9 cellular contexts compared by ENCODE assay signal in genomic region chrX:153984351-153985178, GRCh38. TPM values are rescaled to one million over a fixed set of nuclear protein-coding genes. Genes with fewer than 3 reads are reported as not detected.
DNase-seq lines count a peak whose midpoint lies in the region; ATAC-seq and TF ChIP-seq lines count a peak whose summit lies in the region.
"Had no signal": no experiment of that assay in that cellular context is flagged by ENCODE, and none has a peak within 500 bp of the region (broad histone marks: within the 10 kb centered on the region; RNA-seq: fewer than 3 reads in every experiment).

No MANE protein-coding gene starts in this region.

- DNase-seq in right cardiac atrium (no peak), Right ventricle myocardium inferior (ENCODE audit: missing footprints) (no peak), left lung (no peak), upper lobe of right lung (no peak), CD1c-positive myeloid dendritic cell (ENCODE audit: extremely low spot score) (no peak), SK-N-SH (no peak), dedifferentiated amniotic fluid mesenchymal stem cell (ENCODE audit: extremely low spot score) (no peak)
- peak; percentile 82 for DNase-seq in activated CD8-positive, alpha-beta T cell treated with anti-CD3 and anti-CD28 coated beads for 36 hours

- no peaks in the 10 kb centered on the region for H3K9me3 Mint-ChIP-seq in activated CD8-positive, alpha-beta T cell treated with anti-CD3 and anti-CD28 coated beads for 36 hours

- no peak overlapping the region for H3K9ac ChIP-seq in SK-N-SH

- H3K27me3 Mint-ChIP-seq in activated CD8-positive, alpha-beta T cell treated with anti-CD3 and anti-CD28 coated beads for 36 hours = no peaks in the 10 kb centered on the region

- H3K4me3 Mint-ChIP-seq in activated CD8-positive, alpha-beta T cell treated with anti-CD3 and anti-CD28 coated beads for 36 hours = peak overlapping the region; percentile 82

- H3K79me2 ChIP-seq in SK-N-SH (ENCODE audit: insufficient read depth) = no peaks in the 10 kb centered on the region

- no peak for TF ChIP-seq EP300 in SK-N-SH (IDR thresholded peaks at IDR 0.05; ENCODE audit: borderline replicate concordance in 1 of 2, low read depth in 1 of 2, low read length in 1 of 2)

- TF ChIP-seq CTCF in activated CD8-positive, alpha-beta T cell treated with anti-CD3 and anti-CD28 coated beads for 36 hours (IDR thresholded peaks at IDR 0.05) = no peak
- TF ChIP-seq CTCF in left lung (IDR thresholded peaks at IDR 0.05) = no peak
- no peak for TF ChIP-seq CTCF in upper lobe of right lung (IDR thresholded peaks at IDR 0.05)
- TF ChIP-seq CTCF in SK-N-SH (IDR thresholded peaks at IDR 0.05) = no peak

- no peaks in the 10 kb centered on the region for H3K27me3 ChIP-seq in right cardiac atrium (ENCODE audit: control insufficient read depth, insufficient read depth)
- H3K27me3 ChIP-seq in left lung = peaks cover 0 to 20% of the 10 kb centered on the region in 2 donors
- H3K27me3 ChIP-seq in upper lobe of right lung = no peaks in the 10 kb centered on the region
- H3K27me3 ChIP-seq in SK-N-SH (ENCODE audit: insufficient read depth) = 0 out of 2 replicates have a peak, but pooled peaks cover 5% of the 10 kb centered on the region
- H3K27me3 ChIP-seq: cardiac muscle cell had no signal

- ATAC-seq in right cardiac atrium = no peak
- no peak for ATAC-seq in Right ventricle myocardium inferior
- peak; percentile 70 for ATAC-seq in activated CD8-positive, alpha-beta T cell treated with anti-CD3 and anti-CD28 coated beads for 36 hours
- ATAC-seq in left lung = no peak
- ATAC-seq in upper lobe of right lung = no peak

- no peak overlapping the region for H3K4me2 ChIP-seq in SK-N-SH

- H3K4me1 Mint-ChIP-seq in activated CD8-positive, alpha-beta T cell treated with anti-CD3 and anti-CD28 coated beads for 36 hours (ENCODE audit: low read depth) = peaks cover 50% of the 10 kb centered on the region

- H3K9me3 ChIP-seq in right cardiac atrium (ENCODE audit: control insufficient read depth, low read length) (no peaks in the 10 kb centered on the region), left lung (no peaks in the 10 kb centered on the region), upper lobe of right lung (no peaks in the 10 kb centered on the region), SK-N-SH (no peaks in the 10 kb centered on the region)

- POLR2A ChIA-PET in activated CD8-positive, alpha-beta T cell treated with anti-CD3 and anti-CD28 coated beads for 36 hours (lab: Charles Lee) = interaction anchor here (0.6 to 3.6 kb wide), 6 partner anchors 12 to 1082 kb away, joined by 3 to 23 read pairs (median 4); partner anchors contain the start of genes ARHGAP4, HCFC1 and TMEM187
- POLR2A ChIA-PET in SK-N-SH (lab: Yijun Ruan, JAX) = no interaction called here

- WGBS in right cardiac atrium = 75% methylated on average over 20 of the region's 20 CpGs
- 80% methylated on average over 17 of the region's 20 CpGs for WGBS in SK-N-SH (ENCODE audit: low lambda C conversion rate)

- peaks cover 3% of the 10 kb centered on the region; the same call in 1 of the 2 replicates for H4K20me1 ChIP-seq in SK-N-SH (ENCODE audit: insufficient read depth)

- H3K36me3 ChIP-seq in left lung = no peaks in the 10 kb centered on the region
- no peaks in the 10 kb centered on the region for H3K36me3 ChIP-seq in upper lobe of right lung
- no peaks in the 10 kb centered on the region for H3K36me3 ChIP-seq in SK-N-SH (replicated peaks in 1 of 2; ENCODE audit: control insufficient read depth in 1 of 2, insufficient read depth in 2 of 2, low read length in 1 of 2)
- H3K36me3 ChIP-seq: cardiac muscle cell had no signal

- H3K36me3 Mint-ChIP-seq in activated CD8-positive, alpha-beta T cell treated with anti-CD3 and anti-CD28 coated beads for 36 hours (ENCODE audit: low read depth) = peaks cover 11% of the 10 kb centered on the region

- CTCF ChIA-PET in activated CD8-positive, alpha-beta T cell treated with anti-CD3 and anti-CD28 coated beads for 36 hours (lab: Charles Lee) = no interaction called here
- CTCF ChIA-PET in SK-N-SH (lab: Yijun Ruan, JAX) = interaction anchor here (0.6 kb wide), 1 partner anchor 17 kb away, joined by 3 read pairs; no protein-coding TSS in a partner anchor

- peak overlapping the region; percentile 99 for H3K27ac Mint-ChIP-seq in activated CD8-positive, alpha-beta T cell treated with anti-CD3 and anti-CD28 coated beads for 36 hours

- H3K27ac ChIP-seq in right cardiac atrium (ENCODE audit: low read length) (peak overlapping the region; percentile 7), left lung (peak overlapping the region; percentile 69 to 72), upper lobe of right lung (peak overlapping the region; percentile 71), SK-N-SH (ENCODE audit: low read depth in 2 of 2, low read length in 1 of 2) (no peak overlapping the region)
- H3K27ac ChIP-seq: cardiac muscle cell had no signal

- no peak overlapping the region for H3K4me3 ChIP-seq in right cardiac atrium (ENCODE audit: low read length)
- no peak overlapping the region for H3K4me3 ChIP-seq in left lung
- H3K4me3 ChIP-seq in upper lobe of right lung = no peak overlapping the region
- H3K4me3 ChIP-seq in SK-N-SH (ENCODE audit: low read depth in 2 of 2, low read length in 1 of 2) = no peak overlapping the region
- H3K4me3 ChIP-seq: cardiac muscle cell had no signal

- intact Hi-C loops in right cardiac atrium (cut with DNase I) (no loop called here), Right ventricle myocardium inferior (cut with DNase I) (no loop called here), left lung (cut with DNase I) (no loop called here), upper lobe of right lung (cut with DNase I) (no loop called here)
- intact Hi-C loops in activated CD8-positive, alpha-beta T cell treated with anti-CD3 and anti-CD28 coated beads for 36 hours (cut with micrococcal nuclease) = no loop called here

- no peak overlapping the region for H2AFZ ChIP-seq in SK-N-SH (ENCODE audit: low read depth)

- no peaks in the 10 kb centered on the region for H3F3A ChIP-seq in SK-N-SH (replicated peaks; ENCODE audit: insufficient read depth)

- H3K9me2 ChIP-seq in SK-N-SH = no peaks in the 10 kb centered on the region

- no peak for TF ChIP-seq RAD21 in SK-N-SH (IDR thresholded peaks at IDR 0.05; ENCODE audit: low read length)

- no peaks in the 10 kb centered on the region for H3K4me1 ChIP-seq in right cardiac atrium (ENCODE audit: control insufficient read depth, insufficient read depth, low read length)
- H3K4me1 ChIP-seq in left lung = peaks cover 4 to 41% of the 10 kb centered on the region in 2 donors
- peaks cover 6% of the 10 kb centered on the region for H3K4me1 ChIP-seq in upper lobe of right lung
- peaks cover 0 to 3% of the 10 kb centered on the region in 2 experiments; a peak in 1 of 4 replicates for H3K4me1 ChIP-seq in SK-N-SH (ENCODE audit: control insufficient read depth in 1 of 2, insufficient read depth in 2 of 2, low read depth in 1 of 2, low read length in 1 of 2)

TF ChIP-seq in SK-N-SH, 30 proteins besides CTCF, POLR2A, EP300 and RAD21 (continues in another document):
- no peak for TF ChIP-seq GABPA (IDR thresholded peaks at IDR 0.05; ENCODE audit: low read depth)

RNA-seq across cellular contexts. Expression of gene TMEM187, which starts 12.0 kb away (rescaled TPM):
- total RNA-seq in right cardiac atrium (10 to 100 TPM in 2 of 4 donors, 1 to 10 TPM in 2; 7.6 to 11.9 (median 10.4) TPM), Right ventricle myocardium inferior (6.9 TPM), left lung (10 to 100 TPM in 1 of 2 donors, 1 to 10 TPM in 1; 8.8 to 13.5 TPM), upper lobe of right lung (9.0 TPM)
- polyA plus RNA-seq in right cardiac atrium (6.8 TPM), SK-N-SH (2012; rRNA removed) (9.4 and 10.9 TPM in 2 replicates)
- 1 to 10 TPM; 4.4 to 4.5 TPM for total RNA-seq in activated CD8-positive, alpha-beta T cell treated with anti-CD3 and anti-CD28 coated beads for 36 hours
- 4.6 and 6.8 TPM in 2 replicates for polyA plus RNA-seq in SK-N-SH (2012; cell fraction: cytosol; rRNA removed)
- 7.8 and 9.4 TPM in 2 replicates for polyA plus RNA-seq in SK-N-SH (2012; cell fraction: nucleus; rRNA removed)

RNA-seq across cellular contexts. Expression of gene HCFC1, which starts 12.9 kb away (rescaled TPM):
- total RNA-seq in right cardiac atrium (10 to 100 TPM; 26.9 to 41.4 (median 32.9) TPM), Right ventricle myocardium inferior (25.4 TPM), left lung (10 to 100 TPM; 46.6 to 58.1 TPM), upper lobe of right lung (47.5 TPM)
- polyA plus RNA-seq in right cardiac atrium (17.3 TPM), SK-N-SH (2012; rRNA removed) (4.7 and 9.5 TPM in 2 replicates)
- 100 to 1,000 TPM; 115 to 116 TPM for total RNA-seq in activated CD8-positive, alpha-beta T cell treated with anti-CD3 and anti-CD28 coated beads for 36 hours
- 5.9 and 8.1 TPM in 2 replicates for polyA plus RNA-seq in SK-N-SH (2012; cell fraction: cytosol; rRNA removed)
- polyA plus RNA-seq in SK-N-SH (2012; cell fraction: nucleus; rRNA removed) = 27.0 and 39.1 TPM in 2 replicates

RNA-seq across cellular contexts. Expression of gene IRAK1, which starts 35.1 kb away (rescaled TPM):
- 10 to 100 TPM; 33.2 to 53.2 (median 43.0) TPM for total RNA-seq in right cardiac atrium
- 28.2 TPM for polyA plus RNA-seq in right cardiac atrium
- 38.6 TPM for total RNA-seq in Right ventricle myocardium inferior
- 100 to 1,000 TPM; 134 to 136 TPM for total RNA-seq in activated CD8-positive, alpha-beta T cell treated with anti-CD3 and anti-CD28 coated beads for 36 hours
- 100 to 1,000 TPM in 1 of 2 donors, 10 to 100 TPM in 1; 92.1 to 172 TPM for total RNA-seq in left lung
- total RNA-seq in upper lobe of right lung = 89.4 TPM
- 66.1 and 68.5 TPM in 2 replicates for polyA plus RNA-seq in SK-N-SH (2012; rRNA removed)
- polyA plus RNA-seq in SK-N-SH (2012; cell fraction: cytosol; rRNA removed) = 41.1 and 61.6 TPM in 2 replicates
- 108 and 160 TPM in 2 replicates for polyA plus RNA-seq in SK-N-SH (2012; cell fraction: nucleus; rRNA removed)

RNA-seq across cellular contexts. Expression of gene RENBP, which starts 40.1 kb away (rescaled TPM):
- total RNA-seq in right cardiac atrium = 10 to 100 TPM; 14.0 to 17.7 (median 15.7) TPM
- 13.3 TPM for polyA plus RNA-seq in right cardiac atrium
- 8.8 TPM for total RNA-seq in Right ventricle myocardium inferior
- 10 to 100 TPM; 14.3 to 15.8 TPM for total RNA-seq in activated CD8-positive, alpha-beta T cell treated with anti-CD3 and anti-CD28 coated beads for 36 hours
- 10 to 100 TPM; 44.7 to 62.1 TPM for total RNA-seq in left lung
- 46.4 TPM for total RNA-seq in upper lobe of right lung
- polyA plus RNA-seq in SK-N-SH (2012; rRNA removed) = 0.90 and 1.0 TPM in 2 replicates
- 0.45 and 0.56 TPM in 2 replicates for polyA plus RNA-seq in SK-N-SH (2012; cell fraction: cytosol; rRNA removed)
- 3.0 and 3.2 TPM in 2 replicates for polyA plus RNA-seq in SK-N-SH (2012; cell fraction: nucleus; rRNA removed)

RNA-seq across cellular contexts. Expression of gene NAA10, which starts 49.7 kb away (rescaled TPM):
- 10 to 100 TPM; 61.1 to 75.5 (median 66.2) TPM for total RNA-seq in right cardiac atrium
- polyA plus RNA-seq in right cardiac atrium = 108 TPM
- 80.6 TPM for total RNA-seq in Right ventricle myocardium inferior
- total RNA-seq in activated CD8-positive, alpha-beta T cell treated with anti-CD3 and anti-CD28 coated beads for 36 hours = 100 to 1,000 TPM; 123 to 136 TPM
- 100 to 1,000 TPM in 1 of 2 donors, 10 to 100 TPM in 1; 87.5 to 105 TPM for total RNA-seq in left lung
- 84.6 TPM for total RNA-seq in upper lobe of right lung
- 192 and 229 TPM in 2 replicates for polyA plus RNA-seq in SK-N-SH (2012; rRNA removed)
- 193 and 253 TPM in 2 replicates for polyA plus RNA-seq in SK-N-SH (2012; cell fraction: cytosol; rRNA removed)
- polyA plus RNA-seq in SK-N-SH (2012; cell fraction: nucleus; rRNA removed) = 502 and 579 TPM in 2 replicates

Comparison
In these comparisons a context has a peak if more than half of its experiments do, and no peak if none do; other contexts are left out.
1. H3K27ac ChIP-seq: peak in right cardiac atrium (single experiment), left lung (2 of 2) and upper lobe of right lung (single experiment); none in SK-N-SH (0 of 2).